ENCODE assay signal across 9 cellular contexts in genomic region chr11:45209904-45210699, GRCh38.
DNase-seq lines count a peak whose midpoint lies in the region; ATAC-seq and TF ChIP-seq lines count a peak whose summit lies in the region.
"Had no signal": no experiment of that assay in that cellular context is flagged by ENCODE, and none has a peak within 500 bp of the region (broad histone marks: within the 10 kb centered on the region; RNA-seq: fewer than 3 reads in every experiment).

No MANE protein-coding gene starts in this region.

- DNase-seq in GM13976 (ENCODE audit: low spot score) = peak; percentile 59
- DNase-seq in ascending aorta (ENCODE audit: low spot score in 2 of 2) = peak; percentile 67 to 93
- peak; percentile 94 for DNase-seq in left ventricle myocardium superior
- DNase-seq in putamen (ENCODE audit: low spot score) = peak; percentile 44
- DNase-seq in activated naive CD8-positive, alpha-beta T cell treated with anti-CD3 and anti-CD28 coated beads, Interleukin-2, amount 50 U/mL, for 24 hours = no peak
- DNase-seq in RWPE1 (ENCODE audit: low spot score) = no peak
- no peak for DNase-seq in stimulated activated CD4-positive, alpha-beta T cell treated with anti-CD3 and anti-CD28 coated beads, Interleukin-2, amount 100 ng/mL, for 48 hours
- DNase-seq: NCI-H187 treated with DMSO at 0.1 percent for 48 hours had no signal

- no peak overlapping the region for H3K27ac Mint-ChIP-seq in activated naive CD8-positive, alpha-beta T cell treated with anti-CD3 and anti-CD28 coated beads, Interleukin-2, amount 50 U/mL, for 24 hours

- peaks cover 19 to 32% of the 10 kb centered on the region in 2 donors for H3K36me3 ChIP-seq in ascending aorta

- H3K36me3 Mint-ChIP-seq in activated naive CD8-positive, alpha-beta T cell treated with anti-CD3 and anti-CD28 coated beads, Interleukin-2, amount 50 U/mL, for 24 hours (ENCODE audit: low read depth) = no peaks in the 10 kb centered on the region

- H3K27me3 Mint-ChIP-seq in activated naive CD8-positive, alpha-beta T cell treated with anti-CD3 and anti-CD28 coated beads, Interleukin-2, amount 50 U/mL, for 24 hours = no peaks in the 10 kb centered on the region

- peaks cover 18 to 24% of the 10 kb centered on the region in 2 donors for H3K4me1 ChIP-seq in ascending aorta

- ATAC-seq in left ventricle myocardium superior (peak; percentile 96), GM21825 (IDR thresholded peaks at IDR 0.05; ENCODE audit: unreplicated experiment) (no peak)
- no peak for ATAC-seq in activated naive CD8-positive, alpha-beta T cell treated with anti-CD3 and anti-CD28 coated beads, Interleukin-2, amount 50 U/mL, for 24 hours

- CTCF ChIA-PET in RWPE1 (lab: Yijun Ruan, JAX) = interaction anchor here (0.6 kb wide), 1 partner anchor 99 kb away, joined by 4 read pairs; no protein-coding TSS in a partner anchor

- H3K27ac ChIP-seq in ascending aorta (peak overlapping the region; percentile 83 to 84), RWPE1 (no peak overlapping the region)

- intact Hi-C loops in ascending aorta (cut with DNase I) = loop anchor here (1.0 to 2.0 kb wide), 2 partner anchors 30 to 63 kb away; partner anchors contain the start of gene PRDM11
- intact Hi-C loops in left ventricle myocardium superior (cut with micrococcal nuclease) = no loop called here

- no peak overlapping the region for H3K4me3 Mint-ChIP-seq in activated naive CD8-positive, alpha-beta T cell treated with anti-CD3 and anti-CD28 coated beads, Interleukin-2, amount 50 U/mL, for 24 hours

- no peaks in the 10 kb centered on the region for H3K27me3 ChIP-seq in ascending aorta

- no peaks in the 10 kb centered on the region for H3K9me3 ChIP-seq in ascending aorta

- TF ChIP-seq CTCF in GM13976 (IDR thresholded peaks at IDR 0.05; ENCODE audit: borderline replicate concordance, control extremely low read depth, extremely low read depth, insufficient read depth, missing control alignments) (no peak), ascending aorta (IDR thresholded peaks at IDR 0.05) (no peak), RWPE1 (conservative IDR thresholded peaks at IDR 0.05; ENCODE audit: low read depth) (no peak)

- POLR2A ChIA-PET in RWPE1 (lab: Yijun Ruan, JAX; ENCODE audit: low non-redundant PET) = no interaction called here

- in situ Hi-C loops in GM13976 (cut with MboI; ENCODE audit: low sequenced_read_pairs, unreplicated experiment) = no loop called here

- H3K4me1 Mint-ChIP-seq in activated naive CD8-positive, alpha-beta T cell treated with anti-CD3 and anti-CD28 coated beads, Interleukin-2, amount 50 U/mL, for 24 hours = peaks cover 2% of the 10 kb centered on the region

- no peaks in the 10 kb centered on the region for H3K9me3 Mint-ChIP-seq in activated naive CD8-positive, alpha-beta T cell treated with anti-CD3 and anti-CD28 coated beads, Interleukin-2, amount 50 U/mL, for 24 hours

- peak overlapping the region; percentile 16 to 30 for H3K4me3 ChIP-seq in ascending aorta

Comparison
In these comparisons a context has a peak if more than half of its experiments do, and no peak if none do; other contexts are left out.
1. DNase-seq: peak in GM13976 (single experiment), ascending aorta (2 of 2), left ventricle myocardium superior (single experiment) and putamen (single experiment); none in activated naive CD8-positive, alpha-beta T cell treated with anti-CD3 and anti-CD28 coated beads, Interleukin-2, amount 50 U/mL, for 24 hours (single experiment), RWPE1 (single experiment) and stimulated activated CD4-positive, alpha-beta T cell treated with anti-CD3 and anti-CD28 coated beads, Interleukin-2, amount 100 ng/mL, for 48 hours (0 of 2).